Comparison of ENCODE assay signal across 12 cellular contexts in genomic region chr7:38318241-38318640, GRCh38.
DNase-seq lines count a peak whose midpoint lies in the region; ATAC-seq and TF ChIP-seq lines count a peak whose summit lies in the region.
"Had no signal": no experiment of that assay in that cellular context is flagged by ENCODE, and none has a peak within 500 bp of the region (broad histone marks: within the 10 kb centered on the region; RNA-seq: fewer than 3 reads in every experiment).

No MANE protein-coding gene starts in this region.

- peak overlapping the region; percentile 40 for H3K27ac ChIP-seq in CD8-positive, alpha-beta T cell (ENCODE audit: low read depth, low read length)

- no peak for ATAC-seq in CD8-positive, alpha-beta T cell
- ATAC-seq in GM18517 (IDR thresholded peaks at IDR 0.05; ENCODE audit: unreplicated experiment) = no peak
- ATAC-seq in omental fat pad (ENCODE audit: low FRiP score) = no peak

- H3K4me3 Mint-ChIP-seq in CD8-positive, alpha-beta T cell = peak overlapping the region; percentile 78
- peak overlapping the region; percentile 35 for H3K4me3 Mint-ChIP-seq in activated naive CD8-positive, alpha-beta T cell
- no peak overlapping the region for H3K4me3 Mint-ChIP-seq in nephron progenitor cell

- H3K27me3 ChIP-seq in CD8-positive, alpha-beta T cell (ENCODE audit: insufficient read depth, low read length) = no peaks in the 10 kb centered on the region
- H3K27me3 ChIP-seq: heart right ventricle had no signal

- no peaks in the 10 kb centered on the region for H3K27me3 Mint-ChIP-seq in CD8-positive, alpha-beta T cell (ENCODE audit: low read depth)
- no peaks in the 10 kb centered on the region for H3K27me3 Mint-ChIP-seq in activated naive CD8-positive, alpha-beta T cell
- no peaks in the 10 kb centered on the region for H3K27me3 Mint-ChIP-seq in nephron progenitor cell (ENCODE audit: low read depth, poor library complexity)

- DNase-seq in CD8-positive, alpha-beta T cell = no peak
- DNase-seq in MV-4-11 (lab: John Stamatoyannopoulos, UW) = peak; percentile 86
- no peak for DNase-seq in nephron progenitor cell
- DNase-seq in omental fat pad (ENCODE audit: low spot score) = no peak
- no peak for DNase-seq in middle frontal gyrus (ENCODE audit: extremely low spot score, low spot score)
- DNase-seq in AG20443 (ENCODE audit: low spot score) = no peak
- DNase-seq: activated CD4-positive, alpha-beta T cell treated with anti-CD3 and anti-CD28 coated beads, Interleukin-2, amount 50 U/mL, for 48 hours; activated naive CD4-positive, alpha-beta T cell treated with anti-CD3 and anti-CD28 coated beads, Interleukin-2, amount 50 U/mL, for 16 hours; naive B cell had no signal

- peak overlapping the region; percentile 91 for H3K27ac Mint-ChIP-seq in CD8-positive, alpha-beta T cell
- H3K27ac Mint-ChIP-seq in activated naive CD8-positive, alpha-beta T cell = peak overlapping the region; percentile 43
- peak overlapping the region; percentile 49 for H3K27ac Mint-ChIP-seq in nephron progenitor cell

- peaks cover 37% of the 10 kb centered on the region for H3K4me1 ChIP-seq in CD8-positive, alpha-beta T cell (ENCODE audit: insufficient read depth, low read length)

- peak overlapping the region; percentile 30 for H3K4me3 ChIP-seq in CD8-positive, alpha-beta T cell (ENCODE audit: low read depth, low read length)

- no peaks in the 10 kb centered on the region for H3K9me3 ChIP-seq in CD8-positive, alpha-beta T cell (ENCODE audit: low read length)
- H3K9me3 ChIP-seq: heart right ventricle had no signal

- peaks cover 55% of the 10 kb centered on the region for H3K4me1 Mint-ChIP-seq in CD8-positive, alpha-beta T cell (ENCODE audit: low read depth)
- peaks cover 27% of the 10 kb centered on the region for H3K4me1 Mint-ChIP-seq in activated naive CD8-positive, alpha-beta T cell (ENCODE audit: low read depth)
- H3K4me1 Mint-ChIP-seq in nephron progenitor cell = peaks cover 21% of the 10 kb centered on the region

- TF ChIP-seq CTCF in CD8-positive, alpha-beta T cell (IDR thresholded peaks at IDR 0.05) = no peak
- no peak for TF ChIP-seq CTCF in nephron progenitor cell (IDR thresholded peaks at IDR 0.05)
- TF ChIP-seq CTCF in omental fat pad (IDR thresholded peaks at IDR 0.05) = no peak

- H3K36me3 ChIP-seq in CD8-positive, alpha-beta T cell (ENCODE audit: insufficient read depth, low read length) = no peaks in the 10 kb centered on the region
- H3K36me3 ChIP-seq: heart right ventricle had no signal

- H3K9me3 Mint-ChIP-seq in CD8-positive, alpha-beta T cell = no peaks in the 10 kb centered on the region
- no peaks in the 10 kb centered on the region for H3K9me3 Mint-ChIP-seq in activated naive CD8-positive, alpha-beta T cell (ENCODE audit: low read depth)
- no peaks in the 10 kb centered on the region for H3K9me3 Mint-ChIP-seq in nephron progenitor cell
- H3K9me3 Mint-ChIP-seq: naive B cell had no signal

- no peaks in the 10 kb centered on the region for H3K36me3 Mint-ChIP-seq in CD8-positive, alpha-beta T cell
- H3K36me3 Mint-ChIP-seq in activated naive CD8-positive, alpha-beta T cell = no peaks in the 10 kb centered on the region
- no peaks in the 10 kb centered on the region for H3K36me3 Mint-ChIP-seq in nephron progenitor cell (ENCODE audit: low read depth)
- H3K36me3 Mint-ChIP-seq: naive B cell had no signal

- intact Hi-C loops in CD8-positive, alpha-beta T cell (cut with DNase I, micrococcal nuclease) = loop anchor here in 1 of 2 experiments (1.0 to 5.0 kb wide), 2 partner anchors 71 to 103 kb away; no protein-coding TSS in a partner anchor

- CTCF ChIA-PET in CD8-positive, alpha-beta T cell (lab: Charles Lee) = interaction anchor here (0.6 to 10.3 kb wide), 16 partner anchors 10 to 211 kb away, joined by 3 to 88 read pairs (median 4); no protein-coding TSS in a partner anchor

- POLR2A ChIA-PET in CD8-positive, alpha-beta T cell (lab: Charles Lee) = interaction anchor here (0.6 to 1.6 kb wide), 9 partner anchors 9 to 103 kb away, joined by 3 to 4 read pairs (median 3); no protein-coding TSS in a partner anchor
